24 cellular contexts compared by ENCODE assay signal in the genomic region with DNA sequence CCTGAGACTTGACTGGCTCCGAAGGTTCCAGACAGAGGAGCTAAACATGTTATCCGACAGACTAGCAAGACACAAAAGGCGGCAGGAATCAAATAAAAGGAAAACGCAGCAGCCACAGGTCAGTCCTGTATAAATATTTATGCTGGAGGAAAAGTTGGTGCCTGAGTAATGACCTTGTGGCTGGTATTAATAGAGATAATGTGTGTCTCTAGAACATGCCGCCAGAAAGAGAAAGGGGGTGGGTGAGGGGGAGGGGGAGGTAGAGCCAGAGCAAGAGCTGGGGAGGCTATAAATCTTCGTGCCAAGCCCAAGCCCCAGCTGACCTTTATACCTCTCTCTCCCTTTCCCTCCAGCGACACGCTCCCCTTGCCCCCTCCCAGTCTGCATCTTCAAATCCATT.
"Had no signal": no experiment of that assay in that cellular context is flagged by ENCODE, and none has a peak within 500 bp of the region (broad histone marks: within the 10 kb centered on the region; RNA-seq: fewer than 3 reads in every experiment).

No MANE protein-coding gene starts in this region.

- H3K9me3 ChIP-seq: left lung, lower lobe of right lung, neutrophil, sigmoid colon, testis, transverse colon had no signal

- H3K4me3 ChIP-seq: coronary artery, left lung, lower lobe of right lung, sigmoid colon, testis, transverse colon had no signal

- H3K4me1 ChIP-seq: lower lobe of right lung, testis, transverse colon had no signal

- H3K9me3 Mint-ChIP-seq: nephron; T-helper 2 cell treated with Interferon-gamma antibody and Interleukin-4, amounts not matched to agents 5 μg/mL and 100 μg/mL, for 36 hours had no signal

- H3K4me3 Mint-ChIP-seq: activated naive CD8-positive, alpha-beta T cell; effector memory CD8-positive, alpha-beta T cell; nephron; T-cell; T-helper 2 cell treated with Interferon-gamma antibody and Interleukin-4, amounts not matched to agents 5 μg/mL and 100 μg/mL, for 36 hours had no signal

- H3K36me3 ChIP-seq: brain microvascular endothelial cell, left lung, lower lobe of right lung, neutrophil, sigmoid colon, transverse colon had no signal

- DNase-seq: activated CD4-positive, alpha-beta T cell treated with anti-CD3 and anti-CD28 coated beads for 4 hours; activated CD4-positive, alpha-beta T cell treated with anti-CD3 and anti-CD28 coated beads, Interleukin-2, amount 50 U/mL, for 4 hours; activated CD8-positive, alpha-beta memory T cell treated with anti-CD3 and anti-CD28 coated beads for 24 hours; activated effector memory CD4-positive, alpha-beta T cell treated with Interleukin-2 at 50 U/mL for 16 hours; activated naive CD4-positive, alpha-beta T cell treated with Interleukin-2 at 50 U/mL for 16 hours; brain microvascular endothelial cell; effector memory CD8-positive, alpha-beta T cell; erythroblast; head of caudate nucleus; hypothalamus; left lung; lower lobe of right lung; sigmoid colon; stimulated activated CD4-positive, alpha-beta T cell treated with anti-CD3 and anti-CD28 coated beads, Interleukin-15, amount 100 ng/mL, for 24 hours; stimulated activated naive CD4-positive, alpha-beta T cell treated with Interleukin-2 at 50 U/mL for 16 hours; T-cell; testis; transverse colon had no signal

- ATAC-seq: effector memory CD8-positive, alpha-beta T cell; left lung; lower lobe of right lung; T-cell had no signal

- H3K27ac ChIP-seq: brain microvascular endothelial cell, coronary artery, left lung, lower lobe of right lung, neutrophil, sigmoid colon, testis, transverse colon had no signal

- H3K27ac Mint-ChIP-seq: activated naive CD8-positive, alpha-beta T cell; effector memory CD8-positive, alpha-beta T cell; progenitor cell of endocrine pancreas; T-cell; T-helper 2 cell treated with Interferon-gamma antibody and Interleukin-4, amounts not matched to agents 5 μg/mL and 100 μg/mL, for 36 hours had no signal

- H3K4me1 Mint-ChIP-seq: T-cell had no signal

- H3K27me3 ChIP-seq: brain microvascular endothelial cell, left lung, sigmoid colon, testis, transverse colon had no signal

- H3K36me3 Mint-ChIP-seq: activated naive CD8-positive, alpha-beta T cell; T-cell had no signal
